In genomic region chr4:27210874-27211428, GRCh38 we compare ENCODE assay signal across 24 cellular contexts.
DNase-seq lines count a peak whose midpoint lies in the region; ATAC-seq and TF ChIP-seq lines count a peak whose summit lies in the region.
"Had no signal": no experiment of that assay in that cellular context is flagged by ENCODE, and none has a peak within 500 bp of the region (broad histone marks: within the 10 kb centered on the region; RNA-seq: fewer than 3 reads in every experiment).

No MANE protein-coding gene starts in this region.

- no peak overlapping the region for H3K23ac ChIP-seq in mesenchymal stem cell (ENCODE audit: low read length in 2 of 2)

- H3K4me3 ChIP-seq in mesenchymal stem cell (ENCODE audit: insufficient read depth in 1 of 2, low read depth in 1 of 2, low read length in 2 of 2) (no peak overlapping the region), neural cell (ENCODE audit: low read length) (peak overlapping the region; percentile 20), breast epithelium (no peak overlapping the region), ovary (no peak overlapping the region)
- H3K4me3 ChIP-seq: BLaER1, GM12878 had no signal

- WGBS in mesenchymal stem cell: 80% methylated on average over 5 of the region's 5 CpGs
- 63 to 71% (median 68%) methylated on average over 5 of the region's 5 CpGs for WGBS in ovary, 3 donors

- TF ChIP-seq EP300 in neural cell (conservative IDR thresholded peaks at IDR 0.05; ENCODE audit: poor library complexity, severe bottlenecking): peak; percentile 92
- TF ChIP-seq EP300 in ovary (IDR thresholded peaks at IDR 0.05): no peak

- no peak for TF ChIP-seq RAD21 in neural cell (conservative IDR thresholded peaks at IDR 0.05)

- H3K79me1 ChIP-seq in mesenchymal stem cell (replicated peaks; ENCODE audit: low read length, poor library complexity, severe bottlenecking): no peaks in the 10 kb centered on the region

- H3K9me2 ChIP-seq in neural cell (ENCODE audit: insufficient read depth, low read length): no peaks in the 10 kb centered on the region

- H3K9ac ChIP-seq in mesenchymal stem cell (ENCODE audit: low read length) (no peak overlapping the region), neural cell (ENCODE audit: low read length) (no peak overlapping the region)
- H3K9ac ChIP-seq: BLaER1 had no signal

- no peaks in the 10 kb centered on the region for H3F3A ChIP-seq in neural cell (ENCODE audit: insufficient read depth, low read length, poor library complexity, severe bottlenecking)

- H3K4me2 ChIP-seq in mesenchymal stem cell (ENCODE audit: low read length, poor library complexity, severe bottlenecking) (no peak overlapping the region), neural cell (ENCODE audit: low read length) (no peak overlapping the region)
- H3K4me2 ChIP-seq: BLaER1 had no signal

- H3K9me3 ChIP-seq in mesenchymal stem cell (ENCODE audit: control insufficient read depth, low read length): no peaks in the 10 kb centered on the region
- no peaks in the 10 kb centered on the region for H3K9me3 ChIP-seq in neural cell (ENCODE audit: low read length)
- no peaks in the 10 kb centered on the region for H3K9me3 ChIP-seq in breast epithelium
- H3K9me3 ChIP-seq in ovary: no peaks in the 10 kb centered on the region
- H3K9me3 ChIP-seq: BE2C, BLaER1 had no signal

- H3K18ac ChIP-seq in mesenchymal stem cell (ENCODE audit: low read depth in 1 of 2, low read length in 2 of 2): no peak overlapping the region

- H2BK15ac ChIP-seq in mesenchymal stem cell (ENCODE audit: low read depth, poor library complexity, severe bottlenecking): no peak overlapping the region

- H2BK5ac ChIP-seq in mesenchymal stem cell (ENCODE audit: low read depth, low read length, poor library complexity, severe bottlenecking): no peak overlapping the region

- H4K20me1 ChIP-seq in neural cell (ENCODE audit: insufficient read depth): no peaks in the 10 kb centered on the region
- H4K20me1 ChIP-seq: BLaER1 had no signal

- H3K4me1 ChIP-seq in mesenchymal stem cell (ENCODE audit: control insufficient read depth, insufficient read depth, low read depth, low read length): no peaks in the 10 kb centered on the region
- no peaks in the 10 kb centered on the region for H3K4me1 ChIP-seq in breast epithelium
- H3K4me1 ChIP-seq in ovary (ENCODE audit: insufficient read depth): no peaks in the 10 kb centered on the region
- H3K4me1 ChIP-seq: BE2C, BLaER1 had no signal

- H3K36me3 ChIP-seq in mesenchymal stem cell (ENCODE audit: control insufficient read depth in 1 of 2, insufficient read depth in 2 of 2, low read depth in 1 of 2, low read length in 2 of 2) (no peaks in the 10 kb centered on the region), neural cell (ENCODE audit: insufficient read depth, low read length) (no peaks in the 10 kb centered on the region), breast epithelium (no peaks in the 10 kb centered on the region), ovary (no peaks in the 10 kb centered on the region)
- H3K36me3 ChIP-seq: BE2C, BLaER1 had no signal

- TF ChIP-seq POLR2A in breast epithelium (IDR thresholded peaks at IDR 0.05) (no peak), ovary (IDR thresholded peaks at IDR 0.05) (no peak)

- no peak overlapping the region for H2BK120ac ChIP-seq in mesenchymal stem cell (ENCODE audit: low read depth, low read length)

- no peak overlapping the region for H3K14ac ChIP-seq in mesenchymal stem cell (ENCODE audit: low read length in 2 of 2)

- H2BK12ac ChIP-seq in mesenchymal stem cell (ENCODE audit: low read length in 2 of 2): no peak overlapping the region

- no peak overlapping the region for H4K8ac ChIP-seq in mesenchymal stem cell (ENCODE audit: low read length)

- H3K27ac ChIP-seq in mesenchymal stem cell (ENCODE audit: low read length, poor library complexity, severe bottlenecking) (no peak overlapping the region), neural cell (ENCODE audit: low read length) (no peak overlapping the region), breast epithelium (no peak overlapping the region), ovary (no peak overlapping the region)
- H3K27ac ChIP-seq: BLaER1 had no signal

- H3K27me3 ChIP-seq in mesenchymal stem cell (ENCODE audit: control insufficient read depth in 1 of 2, insufficient read depth in 1 of 2, low read length in 2 of 2): no peaks in the 10 kb centered on the region
- no peaks in the 10 kb centered on the region for H3K27me3 ChIP-seq in neural cell (ENCODE audit: insufficient read depth, low read depth, low read length)
- no peaks in the 10 kb centered on the region for H3K27me3 ChIP-seq in breast epithelium
- H3K27me3 ChIP-seq in ovary: no peaks in the 10 kb centered on the region
- H3K27me3 ChIP-seq: BE2C, BLaER1 had no signal

- no peaks in the 10 kb centered on the region for H3K79me2 ChIP-seq in neural cell (replicated peaks; ENCODE audit: insufficient read depth, low read length)

- H2AFZ ChIP-seq in mesenchymal stem cell (ENCODE audit: low read depth, low read length) (peak overlapping the region; percentile 61), neural cell (ENCODE audit: low read depth, low read length) (no peak overlapping the region)

- no peak for TF ChIP-seq CTCF in neural cell (IDR thresholded peaks at IDR 0.05; ENCODE audit: poor library complexity, severe bottlenecking)
- TF ChIP-seq CTCF in breast epithelium (IDR thresholded peaks at IDR 0.05): no peak
- TF ChIP-seq CTCF in ovary (IDR thresholded peaks at IDR 0.05): no peak

- H2AK5ac ChIP-seq in mesenchymal stem cell (ENCODE audit: low read length, severe bottlenecking): no peak overlapping the region

- DNase-seq in LHCN-M2 (ENCODE audit: low read depth): peak; percentile 60
- DNase-seq in mesenchymal stem cell: no peak
- DNase-seq in breast epithelium (ENCODE audit: low spot score in 2 of 2): no peak
- no peak for DNase-seq in ovary
- no peak for DNase-seq in NCI-H524 treated with DMSO at 0.1 percent for 48 hours (lab: John Stamatoyannopoulos, UW)
- DNase-seq: 8988T; ACHN; BE2C; C1 segment of cervical spinal cord; CD4-positive, alpha-beta memory T cell; CD4-positive, CD25-positive, alpha-beta regulatory T cell; CD8-positive, alpha-beta memory T cell; COR-L47; DMS 273 treated with DMSO at 0.1 percent for 48 hours; DMS153; DMS53; DMS79; DND-41; EL; GDM1 had no signal

- H3K4ac ChIP-seq in mesenchymal stem cell (ENCODE audit: low read depth in 1 of 2, low read length in 2 of 2): no peak overlapping the region

- no peak for ATAC-seq in HG03045 (IDR thresholded peaks at IDR 0.05; ENCODE audit: unreplicated experiment)
- ATAC-seq: GM12878 had no signal

- H4K91ac ChIP-seq in mesenchymal stem cell (ENCODE audit: low read length): no peak overlapping the region

- intact Hi-C loops in breast epithelium (cut with DNase I; ENCODE audit: low total_unique reads) (loop anchor here (5.0 kb wide), 1 partner anchor 744 kb away; no protein-coding TSS in a partner anchor), ovary (cut with DNase I) (no loop called here)

TF ChIP-seq in neural cell, 6 proteins besides CTCF, POLR2A, EP300 and RAD21:
- TF ChIP-seq TAF1 (IDR thresholded peaks at IDR 0.05; ENCODE audit: low read depth) (no peak), POLR2AphosphoS5 (IDR thresholded peaks at IDR 0.05) (peak; percentile 79), REST (IDR thresholded peaks at IDR 0.05; ENCODE audit: borderline replicate concordance) (no peak), MXI1 (conservative IDR thresholded peaks at IDR 0.05; ENCODE audit: poor library complexity, severe bottlenecking) (no peak), SMC3 (conservative IDR thresholded peaks at IDR 0.05; ENCODE audit: poor library complexity) (no peak), EZH2 (IDR thresholded peaks at IDR 0.05; ENCODE audit: borderline replicate concordance, insufficient read depth, low read length, poor library complexity, severe bottlenecking) (no peak)
